Comparison of ENCODE assay signal across 23 cellular contexts in genomic region chr4:163758032-163758431, GRCh38.
"Had no signal": no experiment of that assay in that cellular context is flagged by ENCODE, and none has a peak within 500 bp of the region (broad histone marks: within the 10 kb centered on the region; RNA-seq: fewer than 3 reads in every experiment).

No MANE protein-coding gene starts in this region.

- H2AFZ ChIP-seq: PC-9 had no signal

- FAIRE-seq: TTC549 had no signal

- H3K4me2 ChIP-seq: PC-9 had no signal

- H3K9me3 ChIP-seq: breast epithelium, colonic mucosa had no signal

- H3K4me1 ChIP-seq: breast epithelium, colonic mucosa had no signal

- ATAC-seq: activated CD8-positive, alpha-beta memory T cell treated with anti-CD3 and anti-CD28 coated beads, Interleukin-2, amount 10 ng/mL, durations not matched to agents 7 days and 5 days had no signal

- H3K36me3 ChIP-seq: breast epithelium, colonic mucosa had no signal

- H3K27me3 ChIP-seq: breast epithelium, colonic mucosa had no signal

- DNase-seq: activated B cell treated with CpG ODN at 0.5 μM for 24 hours; activated CD4-positive, alpha-beta T cell treated with anti-CD3 and anti-CD28 coated beads for 1 hour; activated CD4-positive, alpha-beta T cell treated with anti-CD3 and anti-CD28 coated beads, Interleukin-2, amount 10 ng/mL, durations not matched to agents 24 days and 14 days; activated CD4-positive, alpha-beta T cell treated with anti-CD3 and anti-CD28 coated beads, Interleukin-2, amount 50 U/mL, for 48 hours; activated CD8-positive, alpha-beta memory T cell treated with anti-CD3 and anti-CD28 coated beads, Interleukin-2, amount 10 ng/mL, durations not matched to agents 7 days and 5 days; activated effector memory CD4-positive, alpha-beta T cell treated with Interleukin-2 at 50 U/mL for 16 hours; activated naive CD4-positive, alpha-beta T cell; activated T-cell treated with anti-CD3 and anti-CD28 coated beads, Interleukin-2, amount 50 U/mL, for 24 hours; aorta; caudate nucleus; colonic mucosa; NCI-H1930; NCI-H2171; NCI-H2227 treated with DMSO at 0.1 percent for 48 hours; NCI-H446 treated with DMSO at 0.1 percent for 48 hours; NCI-H524 treated with DMSO at 0.1 percent for 48 hours; NCI-H748 treated with DMSO at 0.1 percent for 48 hours; PC-9; SIG-M5; T-helper 2 cell; T1000 had no signal

- H3K27ac ChIP-seq: breast epithelium, colonic mucosa, PC-9 had no signal

- H3K4me3 ChIP-seq: breast epithelium, colonic mucosa, PC-9 had no signal
